ENCODE assay signal across 1 cellular context in the genomic region with DNA sequence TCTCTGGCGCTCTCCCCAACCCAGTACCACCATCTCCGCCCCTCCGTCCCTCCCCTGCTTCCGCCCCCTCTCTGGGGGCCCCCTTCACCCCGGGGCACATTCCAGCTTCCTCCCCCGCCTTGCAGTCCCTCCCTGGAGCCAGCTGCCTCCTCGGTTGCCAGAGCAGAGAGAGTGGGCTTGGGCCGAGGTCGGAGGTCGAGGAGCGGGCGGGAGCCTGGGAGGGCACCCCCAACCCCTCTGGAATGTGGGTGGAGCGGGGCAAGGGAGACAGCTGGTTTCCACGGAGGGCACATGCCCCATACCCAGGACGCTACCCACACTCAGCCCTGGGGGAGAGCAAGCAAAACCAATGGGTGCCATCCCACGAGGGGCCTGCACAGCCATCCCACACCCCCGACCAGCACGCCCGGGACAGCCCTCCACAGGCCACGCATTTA.
TF ChIP-seq lines count a peak whose summit lies in the region.

No MANE protein-coding gene starts in this region.

TF ChIP-seq in H1, 55 proteins besides CTCF, POLR2A, EP300 and RAD21 (continued from another document):
- TF ChIP-seq, protein P1, sequence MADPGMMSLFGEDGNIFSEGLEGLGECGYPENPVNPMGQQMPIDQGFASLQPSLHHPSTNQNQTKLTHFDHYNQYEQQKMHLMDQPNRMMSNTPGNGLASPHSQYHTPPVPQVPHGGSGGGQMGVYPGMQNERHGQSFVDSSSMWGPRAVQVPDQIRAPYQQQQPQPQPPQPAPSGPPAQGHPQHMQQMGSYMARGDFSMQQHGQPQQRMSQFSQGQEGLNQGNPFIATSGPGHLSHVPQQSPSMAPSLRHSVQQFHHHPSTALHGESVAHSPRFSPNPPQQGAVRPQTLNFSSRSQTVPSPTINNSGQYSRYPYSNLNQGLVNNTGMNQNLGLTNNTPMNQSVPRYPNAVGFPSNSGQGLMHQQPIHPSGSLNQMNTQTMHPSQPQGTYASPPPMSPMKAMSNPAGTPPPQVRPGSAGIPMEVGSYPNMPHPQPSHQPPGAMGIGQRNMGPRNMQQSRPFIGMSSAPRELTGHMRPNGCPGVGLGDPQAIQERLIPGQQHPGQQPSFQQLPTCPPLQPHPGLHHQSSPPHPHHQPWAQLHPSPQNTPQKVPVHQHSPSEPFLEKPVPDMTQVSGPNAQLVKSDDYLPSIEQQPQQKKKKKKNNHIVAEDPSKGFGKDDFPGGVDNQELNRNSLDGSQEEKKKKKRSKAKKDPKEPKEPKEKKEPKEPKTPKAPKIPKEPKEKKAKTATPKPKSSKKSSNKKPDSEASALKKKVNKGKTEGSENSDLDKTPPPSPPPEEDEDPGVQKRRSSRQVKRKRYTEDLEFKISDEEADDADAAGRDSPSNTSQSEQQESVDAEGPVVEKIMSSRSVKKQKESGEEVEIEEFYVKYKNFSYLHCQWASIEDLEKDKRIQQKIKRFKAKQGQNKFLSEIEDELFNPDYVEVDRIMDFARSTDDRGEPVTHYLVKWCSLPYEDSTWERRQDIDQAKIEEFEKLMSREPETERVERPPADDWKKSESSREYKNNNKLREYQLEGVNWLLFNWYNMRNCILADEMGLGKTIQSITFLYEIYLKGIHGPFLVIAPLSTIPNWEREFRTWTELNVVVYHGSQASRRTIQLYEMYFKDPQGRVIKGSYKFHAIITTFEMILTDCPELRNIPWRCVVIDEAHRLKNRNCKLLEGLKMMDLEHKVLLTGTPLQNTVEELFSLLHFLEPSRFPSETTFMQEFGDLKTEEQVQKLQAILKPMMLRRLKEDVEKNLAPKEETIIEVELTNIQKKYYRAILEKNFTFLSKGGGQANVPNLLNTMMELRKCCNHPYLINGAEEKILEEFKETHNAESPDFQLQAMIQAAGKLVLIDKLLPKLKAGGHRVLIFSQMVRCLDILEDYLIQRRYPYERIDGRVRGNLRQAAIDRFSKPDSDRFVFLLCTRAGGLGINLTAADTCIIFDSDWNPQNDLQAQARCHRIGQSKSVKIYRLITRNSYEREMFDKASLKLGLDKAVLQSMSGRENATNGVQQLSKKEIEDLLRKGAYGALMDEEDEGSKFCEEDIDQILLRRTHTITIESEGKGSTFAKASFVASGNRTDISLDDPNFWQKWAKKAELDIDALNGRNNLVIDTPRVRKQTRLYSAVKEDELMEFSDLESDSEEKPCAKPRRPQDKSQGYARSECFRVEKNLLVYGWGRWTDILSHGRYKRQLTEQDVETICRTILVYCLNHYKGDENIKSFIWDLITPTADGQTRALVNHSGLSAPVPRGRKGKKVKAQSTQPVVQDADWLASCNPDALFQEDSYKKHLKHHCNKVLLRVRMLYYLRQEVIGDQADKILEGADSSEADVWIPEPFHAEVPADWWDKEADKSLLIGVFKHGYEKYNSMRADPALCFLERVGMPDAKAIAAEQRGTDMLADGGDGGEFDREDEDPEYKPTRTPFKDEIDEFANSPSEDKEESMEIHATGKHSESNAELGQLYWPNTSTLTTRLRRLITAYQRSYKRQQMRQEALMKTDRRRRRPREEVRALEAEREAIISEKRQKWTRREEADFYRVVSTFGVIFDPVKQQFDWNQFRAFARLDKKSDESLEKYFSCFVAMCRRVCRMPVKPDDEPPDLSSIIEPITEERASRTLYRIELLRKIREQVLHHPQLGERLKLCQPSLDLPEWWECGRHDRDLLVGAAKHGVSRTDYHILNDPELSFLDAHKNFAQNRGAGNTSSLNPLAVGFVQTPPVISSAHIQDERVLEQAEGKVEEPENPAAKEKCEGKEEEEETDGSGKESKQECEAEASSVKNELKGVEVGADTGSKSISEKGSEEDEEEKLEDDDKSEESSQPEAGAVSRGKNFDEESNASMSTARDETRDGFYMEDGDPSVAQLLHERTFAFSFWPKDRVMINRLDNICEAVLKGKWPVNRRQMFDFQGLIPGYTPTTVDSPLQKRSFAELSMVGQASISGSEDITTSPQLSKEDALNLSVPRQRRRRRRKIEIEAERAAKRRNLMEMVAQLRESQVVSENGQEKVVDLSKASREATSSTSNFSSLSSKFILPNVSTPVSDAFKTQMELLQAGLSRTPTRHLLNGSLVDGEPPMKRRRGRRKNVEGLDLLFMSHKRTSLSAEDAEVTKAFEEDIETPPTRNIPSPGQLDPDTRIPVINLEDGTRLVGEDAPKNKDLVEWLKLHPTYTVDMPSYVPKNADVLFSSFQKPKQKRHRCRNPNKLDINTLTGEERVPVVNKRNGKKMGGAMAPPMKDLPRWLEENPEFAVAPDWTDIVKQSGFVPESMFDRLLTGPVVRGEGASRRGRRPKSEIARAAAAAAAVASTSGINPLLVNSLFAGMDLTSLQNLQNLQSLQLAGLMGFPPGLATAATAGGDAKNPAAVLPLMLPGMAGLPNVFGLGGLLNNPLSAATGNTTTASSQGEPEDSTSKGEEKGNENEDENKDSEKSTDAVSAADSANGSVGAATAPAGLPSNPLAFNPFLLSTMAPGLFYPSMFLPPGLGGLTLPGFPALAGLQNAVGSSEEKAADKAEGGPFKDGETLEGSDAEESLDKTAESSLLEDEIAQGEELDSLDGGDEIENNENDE (IDR thresholded peaks at IDR 0.05; ENCODE audit: insufficient replicate concordance, low read length): no peak
- peak; percentile 87 for TF ChIP-seq TEAD4 (IDR thresholded peaks at IDR 0.05; ENCODE audit: low read depth, low read length)
- TF ChIP-seq, protein P2, sequence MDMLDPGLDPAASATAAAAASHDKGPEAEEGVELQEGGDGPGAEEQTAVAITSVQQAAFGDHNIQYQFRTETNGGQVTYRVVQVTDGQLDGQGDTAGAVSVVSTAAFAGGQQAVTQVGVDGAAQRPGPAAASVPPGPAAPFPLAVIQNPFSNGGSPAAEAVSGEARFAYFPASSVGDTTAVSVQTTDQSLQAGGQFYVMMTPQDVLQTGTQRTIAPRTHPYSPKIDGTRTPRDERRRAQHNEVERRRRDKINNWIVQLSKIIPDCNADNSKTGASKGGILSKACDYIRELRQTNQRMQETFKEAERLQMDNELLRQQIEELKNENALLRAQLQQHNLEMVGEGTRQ (IDR thresholded peaks at IDR 0.05; ENCODE audit: low read length): no peak
